Comparison of ENCODE assay signal across 14 cellular contexts in the genomic region with DNA sequence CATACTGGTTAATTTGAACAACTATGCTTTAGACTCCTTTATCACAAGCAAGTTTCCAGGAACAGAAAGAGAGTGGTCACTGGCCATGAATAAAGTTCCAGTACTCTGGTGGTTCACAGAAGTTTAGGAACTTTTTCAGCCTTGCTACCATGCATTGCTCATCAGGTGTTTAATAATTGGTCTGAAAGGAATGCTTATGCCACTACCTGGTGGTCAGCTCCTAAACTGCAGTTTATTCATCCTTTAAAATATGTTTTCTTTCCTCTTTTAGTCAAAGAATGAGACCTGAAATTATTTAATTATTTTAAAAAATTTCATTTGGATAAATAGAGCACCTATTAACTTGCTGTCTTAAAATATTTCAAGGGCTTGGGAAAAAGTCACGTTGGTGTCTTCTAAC.
DNase-seq lines count a peak whose midpoint lies in the region; ATAC-seq and TF ChIP-seq lines count a peak whose summit lies in the region.
"Had no signal": no experiment of that assay in that cellular context is flagged by ENCODE, and none has a peak within 500 bp of the region (broad histone marks: within the 10 kb centered on the region; RNA-seq: fewer than 3 reads in every experiment).

No MANE protein-coding gene starts in this region.

- TF ChIP-seq POLR2A in spleen (IDR thresholded peaks at IDR 0.05), result no peak

- no peaks in the 10 kb centered on the region for H3K9me3 Mint-ChIP-seq in glutamatergic neuron (ENCODE audit: unreplicated experiment)
- H3K9me3 Mint-ChIP-seq: central memory CD8-positive, alpha-beta T cell had no signal

- intact Hi-C loops in spleen (cut with DNase I; ENCODE audit: low total_unique reads), result no loop called here
- intact Hi-C loops in left lung (cut with DNase I), result no loop called here

- DNase-seq in NCI-H82 (lab: John Stamatoyannopoulos, UW) (peak; percentile 61), NCI-H82 treated with DMSO at 0.1 percent for 48 hours (lab: John Stamatoyannopoulos, UW; ENCODE audit: unreplicated experiment) (no peak), RWPE2 (ENCODE audit: low spot score) (no peak), glutamatergic neuron (no peak), spleen (no peak), KG1 (lab: John Stamatoyannopoulos, UW) (no peak), left lung (no peak)
- no peak for DNase-seq in stimulated activated CD4-positive, alpha-beta T cell treated with anti-CD3 and anti-CD28 coated beads, Interleukin-4, amount 100 ng/mL, for 1 hour
- DNase-seq: activated CD4-positive, alpha-beta T cell treated with anti-CD3 and anti-CD28 coated beads for 36 hours; activated gamma-delta T cell; islet precursor cell; NCI-H526 treated with DMSO at 0.1 percent for 48 hours; thyroid gland had no signal

- H3K4me3 ChIP-seq in RWPE2 (ENCODE audit: severe bottlenecking), result no peak overlapping the region
- no peak overlapping the region for H3K4me3 ChIP-seq in spleen
- no peak overlapping the region for H3K4me3 ChIP-seq in left lung
- H3K4me3 ChIP-seq: thyroid gland had no signal

- TF ChIP-seq CTCF in RWPE2 (IDR thresholded peaks at IDR 0.05; ENCODE audit: poor library complexity, severe bottlenecking) (peak; percentile 51), glutamatergic neuron (IDR thresholded peaks at IDR 0.05; ENCODE audit: partially characterized antibody, unreplicated experiment) (peak; percentile 38), spleen (IDR thresholded peaks at IDR 0.05 in 8 of 11, conservative IDR thresholded peaks at IDR 0.05 in 3 of 11) (peak in 9 of 11 experiments; percentile 32 to 58 (median 47)), left lung (IDR thresholded peaks at IDR 0.05) (no peak)

- H3K36me3 Mint-ChIP-seq in glutamatergic neuron (ENCODE audit: unreplicated experiment), result no peaks in the 10 kb centered on the region

- peak; percentile 65; the same call in 2 of the 3 replicates for ATAC-seq in RWPE2 (ENCODE audit: low read depth)
- ATAC-seq in left lung, result no peak
- ATAC-seq: activated CD4-positive, alpha-beta T cell treated with anti-CD3 and anti-CD28 coated beads for 36 hours had no signal

- H3K27ac ChIP-seq in RWPE2 (ENCODE audit: poor library complexity, severe bottlenecking) (no peak overlapping the region), spleen (no peak overlapping the region), left lung (no peak overlapping the region)
- H3K27ac ChIP-seq: thyroid gland had no signal

- H3K4me1 Mint-ChIP-seq in glutamatergic neuron (ENCODE audit: low read depth, unreplicated experiment), result no peaks in the 10 kb centered on the region

- H3K27me3 Mint-ChIP-seq in glutamatergic neuron (ENCODE audit: unreplicated experiment), result no peaks in the 10 kb centered on the region
- H3K27me3 Mint-ChIP-seq: activated CD4-positive, alpha-beta T cell treated with anti-CD3 and anti-CD28 coated beads for 36 hours; central memory CD8-positive, alpha-beta T cell had no signal

- H3K36me3 ChIP-seq in RWPE2 (ENCODE audit: low read depth) (no peaks in the 10 kb centered on the region), spleen (no peaks in the 10 kb centered on the region), left lung (no peaks in the 10 kb centered on the region)
- H3K36me3 ChIP-seq: thyroid gland had no signal

- H3K4me1 ChIP-seq in RWPE2 (ENCODE audit: insufficient read depth, poor library complexity, severe bottlenecking) (no peaks in the 10 kb centered on the region), spleen (no peaks in the 10 kb centered on the region), left lung (no peaks in the 10 kb centered on the region)
- H3K4me1 ChIP-seq: thyroid gland had no signal

- H3K9me3 ChIP-seq in RWPE2 (ENCODE audit: severe bottlenecking), result no peaks in the 10 kb centered on the region
- H3K9me3 ChIP-seq in spleen, result no peaks in the 10 kb centered on the region
- H3K9me3 ChIP-seq in left lung, result no peaks in the 10 kb centered on the region
- H3K9me3 ChIP-seq: thyroid gland had no signal

- H3K27me3 ChIP-seq in RWPE2 (ENCODE audit: insufficient read depth, poor library complexity, severe bottlenecking) (peaks cover 58% of the 10 kb centered on the region), spleen (replicated peaks in 1 of 7) (no peaks in the 10 kb centered on the region), left lung (no peaks in the 10 kb centered on the region)
- H3K27me3 ChIP-seq: thyroid gland had no signal

- 23 to 61% (median 47%) methylated on average over 1 of the region's 1 CpG for WGBS in spleen, 5 donors

- H3K27ac Mint-ChIP-seq in glutamatergic neuron (ENCODE audit: unreplicated experiment), result no peak overlapping the region
- H3K27ac Mint-ChIP-seq: activated CD4-positive, alpha-beta T cell treated with anti-CD3 and anti-CD28 coated beads for 36 hours had no signal

- no peak overlapping the region for H3K4me3 Mint-ChIP-seq in glutamatergic neuron (ENCODE audit: unreplicated experiment)
- H3K4me3 Mint-ChIP-seq: activated CD4-positive, alpha-beta T cell treated with anti-CD3 and anti-CD28 coated beads for 36 hours; central memory CD8-positive, alpha-beta T cell had no signal

Comparison
In these comparisons a context has a peak if more than half of its experiments do, and no peak if none do; other contexts are left out.
1. CTCF ChIP-seq: peak in RWPE2 (single experiment), glutamatergic neuron (single experiment) and spleen (9 of 11); none in left lung (0 of 2).